13 cellular contexts compared by ENCODE assay signal in genomic region chr7:27139335-27140107, GRCh38. TPM values are rescaled to one million over a fixed set of nuclear protein-coding genes. Genes with fewer than 3 reads are reported as not detected.
A peak's percentile ranks its signal among the peaks of the same experiment; 100 is the strongest.
DNase-seq lines count a peak whose midpoint lies in the region; ATAC-seq and TF ChIP-seq lines count a peak whose summit lies in the region.
"Had no signal": no experiment of that assay in that cellular context is flagged by ENCODE, and none has a peak within 500 bp of the region (broad histone marks: within the 10 kb centered on the region; RNA-seq: fewer than 3 reads in every experiment).

No MANE protein-coding gene starts in this region.

- no peaks in the 10 kb centered on the region for H3K9me3 Mint-ChIP-seq in WTC11
- no peaks in the 10 kb centered on the region for H3K9me3 Mint-ChIP-seq in neural crest cell
- no peaks in the 10 kb centered on the region for H3K9me3 Mint-ChIP-seq in type B pancreatic cell
- no peaks in the 10 kb centered on the region for H3K9me3 Mint-ChIP-seq in activated CD4-positive, alpha-beta memory T cell treated with anti-CD3 and anti-CD28 coated beads, Interleukin-2, amount 10 ng/mL, durations not matched to agents 7 days and 5 days
- H3K9me3 Mint-ChIP-seq: stimulated activated naive CD8-positive, alpha-beta T cell treated with anti-CD3 and anti-CD28 coated beads, Interleukin-15, Interleukin-2, amounts not matched to agents 100 ng/mL and 50 ng/mL, for 24 hours had no signal

- no peaks in the 10 kb centered on the region for H3K9me3 ChIP-seq in fibroblast of lung (ENCODE audit: control insufficient read depth, insufficient read depth, low read depth, low read length)

- H3K27me3 ChIP-seq in fibroblast of lung (ENCODE audit: control insufficient read depth, insufficient read depth, low read length): no peaks in the 10 kb centered on the region

- H3K9ac ChIP-seq in fibroblast of lung (ENCODE audit: insufficient read depth, low read length): peak overlapping the region; percentile 82

- peaks cover 26% of the 10 kb centered on the region for H3K4me1 ChIP-seq in fibroblast of lung (ENCODE audit: control insufficient read depth, extremely low read depth, insufficient read depth, low read length)

- DNase-seq in WTC11 (ENCODE audit: low spot score) (peak; percentile 43), fibroblast of lung (ENCODE audit: low read depth in 2 of 2) (no peak), neural crest cell (ENCODE audit: low read depth, low spot score) (no peak), type B pancreatic cell (ENCODE audit: extremely low spot score, unreplicated experiment) (peak; percentile 77), NAMALWA (ENCODE audit: low spot score) (no peak)
- DNase-seq in activated CD4-positive, alpha-beta memory T cell treated with anti-CD3 and anti-CD28 coated beads, Interleukin-2, amount 10 ng/mL, durations not matched to agents 7 days and 5 days: no peak
- DNase-seq: brain microvascular endothelial cell, COR-L47, NCI-H226 had no signal

- TF ChIP-seq CTCF in WTC11 (IDR thresholded peaks at IDR 0.05): no peak
- TF ChIP-seq CTCF in fibroblast of lung (conservative IDR thresholded peaks at IDR 0.05 in 1 of 2, IDR thresholded peaks at IDR 0.05 in 1 of 2; ENCODE audit: low read depth in 1 of 2, low read length in 2 of 2): no peak
- no peak for TF ChIP-seq CTCF in neural crest cell (conservative IDR thresholded peaks at IDR 0.05)
- TF ChIP-seq CTCF in type B pancreatic cell (conservative IDR thresholded peaks at IDR 0.05): no peak

- peak overlapping the region; percentile 89 to 99 (median 94) for H3K4me3 ChIP-seq in fibroblast of lung (replicated peaks in 1 of 4; ENCODE audit: control extremely low read depth in 1 of 4, insufficient read depth in 1 of 4, low read depth in 3 of 4, low read length in 4 of 4)

- H3K27me3 Mint-ChIP-seq in WTC11 (ENCODE audit: low read depth): peaks cover 100% of the 10 kb centered on the region
- H3K27me3 Mint-ChIP-seq in neural crest cell (ENCODE audit: low read depth): peaks cover 100% of the 10 kb centered on the region
- H3K27me3 Mint-ChIP-seq in type B pancreatic cell: peaks cover 49% of the 10 kb centered on the region
- H3K27me3 Mint-ChIP-seq in activated CD4-positive, alpha-beta memory T cell treated with anti-CD3 and anti-CD28 coated beads, Interleukin-2, amount 10 ng/mL, durations not matched to agents 7 days and 5 days: peaks cover 36% of the 10 kb centered on the region

- CTCF ChIA-PET in WTC11 (lab: Charles Lee): interaction anchor here (0.6 to 1.5 kb wide), 3 partner anchors 40 to 458 kb away, joined by 3 to 4 read pairs (median 3); no protein-coding TSS in a partner anchor
- CTCF ChIA-PET in activated CD4-positive, alpha-beta memory T cell treated with anti-CD3 and anti-CD28 coated beads, Interleukin-2, amount 10 ng/mL, durations not matched to agents 7 days and 5 days (lab: Charles Lee): no interaction called here

- no peaks in the 10 kb centered on the region for H4K20me1 ChIP-seq in fibroblast of lung (ENCODE audit: control insufficient read depth, extremely low read depth, insufficient read depth, low read length)

- peak overlapping the region; percentile 98 for H3K27ac ChIP-seq in fibroblast of lung (ENCODE audit: insufficient read depth, low read length)
- H3K27ac ChIP-seq: brain microvascular endothelial cell, VCaP had no signal

- POLR2A ChIA-PET in WTC11 (lab: Charles Lee): no interaction called here
- POLR2A ChIA-PET in activated CD4-positive, alpha-beta memory T cell treated with anti-CD3 and anti-CD28 coated beads, Interleukin-2, amount 10 ng/mL, durations not matched to agents 7 days and 5 days (lab: Charles Lee): no interaction called here

- H3K4me1 Mint-ChIP-seq in WTC11: peaks cover 21% of the 10 kb centered on the region
- H3K4me1 Mint-ChIP-seq in neural crest cell: peaks cover 28% of the 10 kb centered on the region
- H3K4me1 Mint-ChIP-seq in type B pancreatic cell (ENCODE audit: unreplicated experiment): peaks cover 36% of the 10 kb centered on the region
- H3K4me1 Mint-ChIP-seq in activated CD4-positive, alpha-beta memory T cell treated with anti-CD3 and anti-CD28 coated beads, Interleukin-2, amount 10 ng/mL, durations not matched to agents 7 days and 5 days: peaks cover 12% of the 10 kb centered on the region

- H3K4me3 Mint-ChIP-seq in WTC11: peak overlapping the region; percentile 51
- peak overlapping the region; percentile 81 for H3K4me3 Mint-ChIP-seq in neural crest cell
- H3K4me3 Mint-ChIP-seq in type B pancreatic cell: peak overlapping the region; percentile 99
- H3K4me3 Mint-ChIP-seq in activated CD4-positive, alpha-beta memory T cell treated with anti-CD3 and anti-CD28 coated beads, Interleukin-2, amount 10 ng/mL, durations not matched to agents 7 days and 5 days: no peak overlapping the region
- H3K4me3 Mint-ChIP-seq: stimulated activated naive CD8-positive, alpha-beta T cell treated with anti-CD3 and anti-CD28 coated beads, Interleukin-15, Interleukin-2, amounts not matched to agents 100 ng/mL and 50 ng/mL, for 24 hours had no signal

- peak; percentile 27 for ATAC-seq in WTC11
- no peak for ATAC-seq in GM19455 (IDR thresholded peaks at IDR 0.05; ENCODE audit: unreplicated experiment)
- ATAC-seq: esophagus mucosa had no signal

- H3K36me3 Mint-ChIP-seq in WTC11 (no peaks in the 10 kb centered on the region), neural crest cell (ENCODE audit: low read depth) (no peaks in the 10 kb centered on the region), type B pancreatic cell (peaks cover 30% of the 10 kb centered on the region)
- H3K36me3 Mint-ChIP-seq in activated CD4-positive, alpha-beta memory T cell treated with anti-CD3 and anti-CD28 coated beads, Interleukin-2, amount 10 ng/mL, durations not matched to agents 7 days and 5 days (ENCODE audit: low read depth): no peaks in the 10 kb centered on the region

- H3K27ac Mint-ChIP-seq in WTC11 (no peak overlapping the region), neural crest cell (ENCODE audit: unreplicated experiment) (peak overlapping the region; percentile 64), type B pancreatic cell (peak overlapping the region; percentile 99)
- H3K27ac Mint-ChIP-seq in activated CD4-positive, alpha-beta memory T cell treated with anti-CD3 and anti-CD28 coated beads, Interleukin-2, amount 10 ng/mL, durations not matched to agents 7 days and 5 days: no peak overlapping the region
- H3K27ac Mint-ChIP-seq: stimulated activated naive CD8-positive, alpha-beta T cell treated with anti-CD3 and anti-CD28 coated beads, Interleukin-15, Interleukin-2, amounts not matched to agents 100 ng/mL and 50 ng/mL, for 24 hours had no signal

- peaks cover 74% of the 10 kb centered on the region for H3K79me2 ChIP-seq in fibroblast of lung (ENCODE audit: control insufficient read depth, insufficient read depth, low read length)

- peak overlapping the region; percentile 99 for H3K4me2 ChIP-seq in fibroblast of lung (ENCODE audit: extremely low read depth, insufficient read depth, low read length)

- peaks cover 2% of the 10 kb centered on the region for H3K36me3 ChIP-seq in fibroblast of lung (ENCODE audit: control insufficient read depth, insufficient read depth, low read length)
- H3K36me3 ChIP-seq: brain microvascular endothelial cell had no signal

- no peak overlapping the region for H2AFZ ChIP-seq in fibroblast of lung (ENCODE audit: low read length)

RNA-seq across cellular contexts. Expression of gene HOXA5, which starts 4.0 kb away (rescaled TPM):
- total RNA-seq in WTC11 (2021): 0.14 TPM in 1 of 3 replicates, not detected in the others
- 18.3 and 22.1 TPM in 2 replicates for total RNA-seq in fibroblast of lung
- polyA plus RNA-seq in fibroblast of lung: 16.6 and 35.6 TPM in 2 replicates
- polyA plus RNA-seq in fibroblast of lung (2012): 17.5 and 31.8 TPM in 2 replicates
- 3.1 and 3.9 TPM in 2 replicates for polyA minus RNA-seq in fibroblast of lung (ENCODE audit: low replicate concordance)
- total RNA-seq in neural crest cell: 3.2 and 4.3 TPM in 2 replicates
- 55.0 and 77.7 TPM in 2 replicates for total RNA-seq in type B pancreatic cell (ENCODE audit: low replicate concordance)
- total RNA-seq in activated CD4-positive, alpha-beta memory T cell treated with anti-CD3 and anti-CD28 coated beads, Interleukin-2, amount 10 ng/mL, durations not matched to agents 7 days and 5 days: not detected

RNA-seq across cellular contexts. Expression of gene HOXA6, which starts 8.1 kb away (rescaled TPM):
- not detected in 3 replicates for total RNA-seq in WTC11 (2021)
- 3.6 and 4.4 TPM in 2 replicates for total RNA-seq in fibroblast of lung
- 0.70 and 1.2 TPM in 2 replicates for polyA plus RNA-seq in fibroblast of lung
- polyA plus RNA-seq in fibroblast of lung (2012): 1.6 and 3.8 TPM in 2 replicates
- polyA minus RNA-seq in fibroblast of lung (ENCODE audit: low replicate concordance): 0.30 and 1.6 TPM in 2 replicates
- 1.6 and 2.0 TPM in 2 replicates for total RNA-seq in neural crest cell
- total RNA-seq in type B pancreatic cell (ENCODE audit: low replicate concordance): 4.2 and 10.9 TPM in 2 replicates
- not detected for total RNA-seq in activated CD4-positive, alpha-beta memory T cell treated with anti-CD3 and anti-CD28 coated beads, Interleukin-2, amount 10 ng/mL, durations not matched to agents 7 days and 5 days

RNA-seq across cellular contexts. Expression of gene HOXA4, which starts 9.0 kb away (rescaled TPM):
- not detected in 3 replicates for total RNA-seq in WTC11 (2021)
- 0.33 and 0.51 TPM in 2 replicates for total RNA-seq in fibroblast of lung
- 2.4 and 3.6 TPM in 2 replicates for polyA plus RNA-seq in fibroblast of lung
- polyA plus RNA-seq in fibroblast of lung (2012): 2.6 and 3.3 TPM in 2 replicates
- 1.6 and 3.6 TPM in 2 replicates for polyA minus RNA-seq in fibroblast of lung (ENCODE audit: low replicate concordance)
- total RNA-seq in neural crest cell: 0.68 and 0.96 TPM in 2 replicates
- 28.5 and 37.6 TPM in 2 replicates for total RNA-seq in type B pancreatic cell (ENCODE audit: low replicate concordance)
- under 1 TPM in 1 of 2 experiments, not detected in 1; 0.15 TPM for total RNA-seq in activated CD4-positive, alpha-beta memory T cell treated with anti-CD3 and anti-CD28 coated beads, Interleukin-2, amount 10 ng/mL, durations not matched to agents 7 days and 5 days

RNA-seq across cellular contexts. Expression of gene HOXA3, which starts 12.9 kb away (rescaled TPM):
- total RNA-seq in WTC11 (2021) (0.11 TPM in 1 of 3 replicates, not detected in the others), fibroblast of lung (1.5 TPM in 2 replicates), neural crest cell (10.6 and 11.3 TPM in 2 replicates), type B pancreatic cell (ENCODE audit: low replicate concordance) (40.5 and 92.8 TPM in 2 replicates)
- polyA plus RNA-seq in fibroblast of lung: 0.44 and 0.68 TPM in 2 replicates
- 2.7 and 3.2 TPM in 2 replicates for polyA plus RNA-seq in fibroblast of lung (2012)
- polyA minus RNA-seq in fibroblast of lung (ENCODE audit: low replicate concordance): 0.41 and 1.6 TPM in 2 replicates
- not detected for total RNA-seq in activated CD4-positive, alpha-beta memory T cell treated with anti-CD3 and anti-CD28 coated beads, Interleukin-2, amount 10 ng/mL, durations not matched to agents 7 days and 5 days

RNA-seq across cellular contexts. Expression of gene HOXA7, which starts 17.0 kb away (rescaled TPM):
- total RNA-seq in WTC11 (2021): not detected in 3 replicates
- total RNA-seq in fibroblast of lung: 1.0 and 1.2 TPM in 2 replicates
- polyA plus RNA-seq in fibroblast of lung: 5.3 and 5.9 TPM in 2 replicates
- 6.8 and 7.9 TPM in 2 replicates for polyA plus RNA-seq in fibroblast of lung (2012)
- 4.8 and 6.3 TPM in 2 replicates for polyA minus RNA-seq in fibroblast of lung (ENCODE audit: low replicate concordance)
- 7.1 and 8.8 TPM in 2 replicates for total RNA-seq in neural crest cell
- total RNA-seq in type B pancreatic cell (ENCODE audit: low replicate concordance): 3.2 and 6.2 TPM in 2 replicates
- total RNA-seq in activated CD4-positive, alpha-beta memory T cell treated with anti-CD3 and anti-CD28 coated beads, Interleukin-2, amount 10 ng/mL, durations not matched to agents 7 days and 5 days: not detected

Comparison
In these comparisons a context has a peak if more than half of its experiments do, and no peak if none do; other contexts are left out.
1. DNase-seq: peak in WTC11 (single experiment) and type B pancreatic cell (single experiment); none in fibroblast of lung (0 of 2), neural crest cell (single experiment), activated CD4-positive, alpha-beta memory T cell treated with anti-CD3 and anti-CD28 coated beads, Interleukin-2, amount 10 ng/mL, durations not matched to agents 7 days and 5 days (single experiment) and NAMALWA (single experiment).
2. H3K27ac Mint-ChIP-seq: peak in neural crest cell (single experiment) and type B pancreatic cell (single experiment); none in WTC11 (single experiment) and activated CD4-positive, alpha-beta memory T cell treated with anti-CD3 and anti-CD28 coated beads, Interleukin-2, amount 10 ng/mL, durations not matched to agents 7 days and 5 days (single experiment).
3. RNA of gene HOXA4, which starts 9.0 kb away (total RNA-seq): 28.5 to 37.6 TPM in type B pancreatic cell; 0.68 to 0.96 TPM in neural crest cell, 0.33 to 0.51 TPM in fibroblast of lung, 0.15 TPM in activated CD4-positive, alpha-beta memory T cell treated with anti-CD3 and anti-CD28 coated beads, Interleukin-2, amount 10 ng/mL, durations not matched to agents 7 days and 5 days and not detected in WTC11; every median in the first group is over 10 times any median in the second.